27 cellular contexts compared by ENCODE assay signal in the genomic region with DNA sequence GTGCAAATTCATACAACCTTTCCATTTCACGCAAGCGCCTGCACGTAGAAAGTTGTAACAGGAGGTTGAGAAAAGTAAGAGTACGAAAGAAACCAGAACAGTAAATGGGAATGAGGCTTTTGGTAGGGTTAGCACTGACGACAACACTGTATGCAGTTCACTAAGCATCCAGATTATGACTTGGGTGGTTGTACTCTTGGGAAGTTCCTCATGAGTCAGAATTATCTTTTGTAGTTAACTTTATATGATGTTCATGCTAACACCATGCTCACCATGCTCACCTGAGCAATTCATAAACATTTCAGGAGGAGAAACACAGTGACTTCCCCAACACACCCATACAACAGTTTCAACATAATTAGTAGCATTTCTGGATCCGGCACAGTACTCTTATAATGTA. TPM values are rescaled to one million over a fixed set of nuclear protein-coding genes. Genes with fewer than 3 reads are reported as not detected.
DNase-seq lines count a peak whose midpoint lies in the region; ATAC-seq, FAIRE-seq and TF ChIP-seq lines count a peak whose summit lies in the region.
"Had no signal": no experiment of that assay in that cellular context is flagged by ENCODE, and none has a peak within 500 bp of the region (broad histone marks: within the 10 kb centered on the region; RNA-seq: fewer than 3 reads in every experiment).

No MANE protein-coding gene starts in this region.

- H4K20me1 ChIP-seq in astrocyte (ENCODE audit: insufficient read depth, low read length) (peaks cover 2% of the 10 kb centered on the region), smooth muscle cell (ENCODE audit: low read depth) (peaks cover 1% of the 10 kb centered on the region)

- ATAC-seq in left cardiac atrium (no peak), T-cell (replicated peaks in 1 of 4) (no peak)
- ATAC-seq: heart right ventricle, left ventricle myocardium superior, Panc1, upper lobe of right lung had no signal

- H2AFZ ChIP-seq in astrocyte (ENCODE audit: low read depth, low read length) (no peak overlapping the region), smooth muscle cell (ENCODE audit: low read depth) (no peak overlapping the region)
- H2AFZ ChIP-seq: GM23248 had no signal

- no peaks in the 10 kb centered on the region for H3K27me3 Mint-ChIP-seq in T-helper 1 cell treated with Interleukin-12 subunit alpha and Interleukin-12 subunit beta and Interleukin-4 antibody, amounts not matched to agents 30 μg/mL and 1 μg/mL, for 36 hours (ENCODE audit: low read depth)
- H3K27me3 Mint-ChIP-seq in astrocyte (ENCODE audit: low read depth, unreplicated experiment) (no peaks in the 10 kb centered on the region), T-cell (no peaks in the 10 kb centered on the region)
- H3K27me3 Mint-ChIP-seq: activated CD4-positive, alpha-beta T cell treated with anti-CD3 and anti-CD28 coated beads, Interleukin-2, amount 10 ng/mL, durations not matched to agents 7 days and 5 days; activated naive CD8-positive, alpha-beta T cell; progenitor cell of endocrine pancreas had no signal

- H3K4me1 ChIP-seq in astrocyte (ENCODE audit: insufficient read depth, low read length) = peaks cover 30% of the 10 kb centered on the region
- peaks cover 14% of the 10 kb centered on the region for H3K4me1 ChIP-seq in smooth muscle cell (ENCODE audit: low read depth)

- H3K36me3 ChIP-seq in astrocyte (ENCODE audit: insufficient read depth, low read length) = no peaks in the 10 kb centered on the region
- H3K36me3 ChIP-seq in smooth muscle cell (ENCODE audit: low read depth) = no peaks in the 10 kb centered on the region
- H3K36me3 ChIP-seq: heart right ventricle, upper lobe of right lung had no signal

- peaks cover 6% of the 10 kb centered on the region for H3F3A ChIP-seq in smooth muscle cell (ENCODE audit: low read depth)

- H3K4me3 Mint-ChIP-seq in T-helper 1 cell treated with Interleukin-12 subunit alpha and Interleukin-12 subunit beta and Interleukin-4 antibody, amounts not matched to agents 30 μg/mL and 1 μg/mL, for 36 hours = no peak overlapping the region
- H3K4me3 Mint-ChIP-seq in astrocyte (ENCODE audit: unreplicated experiment) = no peak overlapping the region
- no peak overlapping the region for H3K4me3 Mint-ChIP-seq in T-cell
- H3K4me3 Mint-ChIP-seq: activated CD4-positive, alpha-beta T cell treated with anti-CD3 and anti-CD28 coated beads, Interleukin-2, amount 10 ng/mL, durations not matched to agents 7 days and 5 days; activated naive CD8-positive, alpha-beta T cell; activated T-helper 1 cell treated with anti-CD3 and anti-CD28 coated beads, Interleukin-12 subunit alpha, Interleukin-12 subunit beta, Interleukin-2, Interleukin-4 antibody, amounts not matched to agents 30 ng/mL and 10 ng/mL and 1 ng/mL, durations not matched to agents 14 hours and 24 hours and 36 hours had no signal

- H3K27me3 ChIP-seq in astrocyte (ENCODE audit: insufficient read depth, low read length) = no peaks in the 10 kb centered on the region
- H3K27me3 ChIP-seq in smooth muscle cell (ENCODE audit: low read depth) = no peaks in the 10 kb centered on the region
- H3K27me3 ChIP-seq: dorsolateral prefrontal cortex, heart right ventricle, upper lobe of right lung had no signal

- no peak for FAIRE-seq in astrocyte (lab: Jason Lieb, UNC)
- FAIRE-seq: GM18507 had no signal

- peak overlapping the region; percentile 10 for H3K27ac Mint-ChIP-seq in T-helper 1 cell treated with Interleukin-12 subunit alpha and Interleukin-12 subunit beta and Interleukin-4 antibody, amounts not matched to agents 30 μg/mL and 1 μg/mL, for 36 hours
- H3K27ac Mint-ChIP-seq in astrocyte (ENCODE audit: unreplicated experiment) (no peak overlapping the region), T-cell (peak overlapping the region in 1 of 2 donors; percentile 51)
- H3K27ac Mint-ChIP-seq: activated CD4-positive, alpha-beta T cell treated with anti-CD3 and anti-CD28 coated beads, Interleukin-2, amount 10 ng/mL, durations not matched to agents 7 days and 5 days; activated naive CD8-positive, alpha-beta T cell; activated T-helper 1 cell treated with anti-CD3 and anti-CD28 coated beads, Interleukin-12 subunit alpha, Interleukin-12 subunit beta, Interleukin-2, Interleukin-4 antibody, amounts not matched to agents 30 ng/mL and 10 ng/mL and 1 ng/mL, durations not matched to agents 14 hours and 24 hours and 36 hours; progenitor cell of endocrine pancreas had no signal

- POLR2A ChIA-PET in T-cell (lab: Charles Lee) = interaction anchor here in 1 of 2 donors (0.5 to 0.6 kb wide), 4 partner anchors 64 to 1381 kb away, joined by 3 to 4 read pairs (median 3); no protein-coding TSS in a partner anchor

- TF ChIP-seq CTCF in astrocyte (IDR thresholded peaks at IDR 0.05; ENCODE audit: insufficient read depth, low read depth, low read length) = no peak
- no peak for TF ChIP-seq CTCF in smooth muscle cell (IDR thresholded peaks at IDR 0.05; ENCODE audit: borderline replicate concordance, insufficient read depth, poor library complexity, severe bottlenecking)

- 84% methylated on average over 6 of the region's 6 CpGs for WGBS in smooth muscle cell (ENCODE audit: low lambda C conversion rate)

- peaks cover 11% of the 10 kb centered on the region for H3K36me3 Mint-ChIP-seq in T-helper 1 cell treated with Interleukin-12 subunit alpha and Interleukin-12 subunit beta and Interleukin-4 antibody, amounts not matched to agents 30 μg/mL and 1 μg/mL, for 36 hours (ENCODE audit: low read depth)
- H3K36me3 Mint-ChIP-seq in astrocyte (ENCODE audit: low read depth, unreplicated experiment) (no peaks in the 10 kb centered on the region), T-cell (no peaks in the 10 kb centered on the region)
- H3K36me3 Mint-ChIP-seq: activated naive CD8-positive, alpha-beta T cell had no signal

- H3K4me2 ChIP-seq in astrocyte (ENCODE audit: low read length) (peak overlapping the region; percentile 28), smooth muscle cell (peak overlapping the region; percentile 46)
- H3K4me2 ChIP-seq: KMS-11 had no signal

- H3K4me3 ChIP-seq in astrocyte (ENCODE audit: insufficient read depth, low read depth, low read length) (no peak overlapping the region), smooth muscle cell (no peak overlapping the region)
- H3K4me3 ChIP-seq: dorsolateral prefrontal cortex, GM23248, heart right ventricle, upper lobe of right lung had no signal

- no peaks in the 10 kb centered on the region for H3K9me3 ChIP-seq in astrocyte (ENCODE audit: insufficient read depth, low read depth, low read length)
- no peaks in the 10 kb centered on the region for H3K9me3 ChIP-seq in smooth muscle cell (replicated peaks; ENCODE audit: low read depth)
- H3K9me3 ChIP-seq: heart right ventricle, upper lobe of right lung had no signal

- intact Hi-C loops in left cardiac atrium (cut with DNase I) = loop anchor here (10.0 kb wide), 4 partner anchors 114 to 804 kb away; partner anchors contain the start of gene BCL6 (in 1 of the 2)

- peaks cover 15% of the 10 kb centered on the region for H3K9me3 Mint-ChIP-seq in T-helper 1 cell treated with Interleukin-12 subunit alpha and Interleukin-12 subunit beta and Interleukin-4 antibody, amounts not matched to agents 30 μg/mL and 1 μg/mL, for 36 hours
- no peaks in the 10 kb centered on the region for H3K9me3 Mint-ChIP-seq in astrocyte (ENCODE audit: unreplicated experiment)
- H3K9me3 Mint-ChIP-seq in T-cell = peaks cover 0 to 5% (median 0%) of the 10 kb centered on the region in 3 donors

- no peak overlapping the region for H3K27ac ChIP-seq in astrocyte (ENCODE audit: low read depth, low read length)
- H3K27ac ChIP-seq in smooth muscle cell (ENCODE audit: low read depth) = peak overlapping the region; percentile 58
- H3K27ac ChIP-seq: 22Rv1, dorsolateral prefrontal cortex, GM23248, KMS-11, upper lobe of right lung had no signal

- DNase-seq in T-helper 1 cell (no peak), astrocyte (ENCODE audit: low read depth) (no peak), kidney tubule cell (ENCODE audit: low spot score) (peak; percentile 39), smooth muscle cell (lab: John Stamatoyannopoulos, UW; ENCODE audit: unreplicated experiment) (no peak), SHP77 treated with DMSO at 0.1 percent for 48 hours (lab: John Stamatoyannopoulos, UW) (no peak), left cardiac atrium (no peak), T-cell (no peak)
- DNase-seq: activated CD4-positive, alpha-beta T cell treated with anti-CD3 and anti-CD28 coated beads, Interleukin-2, amount 10 ng/mL, durations not matched to agents 7 days and 5 days; dorsolateral prefrontal cortex; GM23248; heart right ventricle; left ventricle myocardium superior; midbrain; MV-4-11; NCI-H1694; NCI-H2171 treated with DMSO at 0.1 percent for 48 hours; NCI-H524; NK-92 treated with Interleukin-12 subunit alpha and Interleukin-12 subunit beta, amount 100 ng/mL, for 24 hours; upper lobe of right lung had no signal

- H3K79me2 ChIP-seq in astrocyte (ENCODE audit: insufficient read depth, low read length) (peaks cover 30% of the 10 kb centered on the region), smooth muscle cell (ENCODE audit: low read depth) (peaks cover 20% of the 10 kb centered on the region)

- CTCF ChIA-PET in T-cell (lab: Charles Lee) = interaction anchor here in 1 of 2 donors (0.7 kb wide), 1 partner anchor 26 kb away, joined by 6 read pairs; no protein-coding TSS in a partner anchor

- peaks cover 40% of the 10 kb centered on the region for H3K4me1 Mint-ChIP-seq in T-helper 1 cell treated with Interleukin-12 subunit alpha and Interleukin-12 subunit beta and Interleukin-4 antibody, amounts not matched to agents 30 μg/mL and 1 μg/mL, for 36 hours (ENCODE audit: low read depth)
- H3K4me1 Mint-ChIP-seq in astrocyte (ENCODE audit: low read depth, unreplicated experiment) (peaks cover 20% of the 10 kb centered on the region), T-cell (peaks cover 41 to 52% (median 49%) of the 10 kb centered on the region in 3 donors)

- H3K9ac ChIP-seq in astrocyte (ENCODE audit: low read length) = no peak overlapping the region
- H3K9ac ChIP-seq in smooth muscle cell (ENCODE audit: low read depth) = no peak overlapping the region
- H3K9ac ChIP-seq: GM23248, KMS-11 had no signal

RNA-seq across cellular contexts. Expression of gene LPP, which starts 3.0 kb away (rescaled TPM):
- 193 and 222 TPM in 2 replicates for total RNA-seq in astrocyte
- total RNA-seq in smooth muscle cell = 128 and 142 TPM in 2 replicates
- 42.3 and 64.4 TPM in 2 replicates for polyA plus RNA-seq in smooth muscle cell
- total RNA-seq in left cardiac atrium = 100 to 1,000 TPM; 152 to 181 TPM
- 10 to 100 TPM; 23.8 to 82.6 (median 39.3) TPM for total RNA-seq in T-cell
